ENCODE assay signal across 13 cellular contexts in the genomic region with DNA sequence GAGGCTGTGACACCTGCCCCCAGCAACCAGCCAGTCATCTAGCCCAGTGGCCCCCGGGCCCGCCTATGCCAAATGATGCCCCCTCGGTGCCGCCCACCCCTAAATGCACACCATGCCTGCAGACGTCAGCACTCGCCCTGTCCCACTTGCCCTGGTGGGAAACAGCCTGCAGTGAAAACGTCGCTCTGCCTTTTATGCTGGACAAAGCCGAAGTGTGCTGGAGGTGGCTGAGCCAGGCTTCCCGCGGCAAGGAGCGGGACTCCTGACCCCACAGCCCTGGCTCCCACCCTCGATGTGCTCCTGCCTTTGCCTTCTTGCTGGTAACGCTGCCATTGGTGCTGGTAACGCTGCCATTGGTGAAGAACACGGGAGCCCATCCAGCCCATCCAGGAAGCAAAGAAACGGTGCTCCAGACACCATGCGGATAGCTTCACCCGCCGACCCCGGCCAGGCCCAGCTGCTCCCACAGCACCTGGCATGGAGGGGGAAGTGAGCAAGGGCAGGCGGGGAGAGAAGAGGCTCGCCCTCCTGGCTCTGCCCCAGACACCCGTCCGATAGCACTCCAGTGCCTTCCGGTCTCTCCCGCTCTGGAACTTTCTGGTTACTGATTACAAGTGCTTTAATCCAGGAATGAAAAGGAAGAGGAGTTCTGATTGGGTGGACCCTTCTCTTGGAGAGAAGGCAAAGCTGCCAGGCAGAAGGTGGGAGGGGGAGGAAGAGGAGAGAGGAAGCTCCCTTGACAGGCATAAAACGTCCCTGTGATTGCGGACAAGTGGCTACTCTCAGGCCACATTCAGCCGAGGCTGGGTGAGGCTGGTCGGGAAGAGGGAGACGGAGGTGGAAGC. TPM values are rescaled to one million over a fixed set of nuclear protein-coding genes. Genes with fewer than 3 reads are reported as not detected.
DNase-seq lines count a peak whose midpoint lies in the region; ATAC-seq, FAIRE-seq and TF ChIP-seq lines count a peak whose summit lies in the region.
"Had no signal": no experiment of that assay in that cellular context is flagged by ENCODE, and none has a peak within 500 bp of the region (broad histone marks: within the 10 kb centered on the region; RNA-seq: fewer than 3 reads in every experiment).

No MANE protein-coding gene starts in this region.

- H3K9me3 ChIP-seq in endothelial cell of umbilical vein (replicated peaks; ENCODE audit: control insufficient read depth, insufficient read depth, low read length) = no peaks in the 10 kb centered on the region
- H3K9me3 ChIP-seq in mesenchymal stem cell (ENCODE audit: control insufficient read depth, low read length) = no peaks in the 10 kb centered on the region

- no peak overlapping the region for H3K4me3 ChIP-seq in endothelial cell of umbilical vein (replicated peaks in 1 of 3; ENCODE audit: insufficient read depth in 1 of 3, low read depth in 1 of 3, low read length in 3 of 3)
- H3K4me3 ChIP-seq in mesenchymal stem cell (ENCODE audit: insufficient read depth in 1 of 2, low read depth in 1 of 2, low read length in 2 of 2) = peak overlapping the region in 1 of 2 experiments; percentile 28

- H3K18ac ChIP-seq in mesenchymal stem cell (ENCODE audit: low read depth in 1 of 2, low read length in 2 of 2) = no peak overlapping the region

- CTCF ChIA-PET in endothelial cell of umbilical vein (lab: Charles Lee) = interaction anchor here (1.0 to 1.5 kb wide), 2 partner anchors 10 to 71 kb away, joined by 3 to 4 read pairs; no protein-coding TSS in a partner anchor
- CTCF ChIA-PET in GM10248 (lab: Yijun Ruan, JAX) = interaction anchor here (0.9 to 1.1 kb wide), 2 partner anchors 11 to 71 kb away, joined by 3 to 5 read pairs; no protein-coding TSS in a partner anchor

- intact Hi-C loops in endothelial cell of umbilical vein (cut with micrococcal nuclease) = loop anchor here (5.0 kb wide), 1 partner anchor 191 kb away; a partner anchor contains a TSS

- H2BK5ac ChIP-seq in mesenchymal stem cell (ENCODE audit: low read depth, low read length, poor library complexity, severe bottlenecking) = no peak overlapping the region

- H3K27me3 ChIP-seq in endothelial cell of umbilical vein (ENCODE audit: control insufficient read depth in 2 of 2, insufficient read depth in 2 of 2, low read length in 2 of 2) (peaks cover 0 to 2% of the 10 kb centered on the region in 2 experiments), mesenchymal stem cell (ENCODE audit: control insufficient read depth in 1 of 2, insufficient read depth in 1 of 2, low read length in 2 of 2) (peaks cover 14 to 32% of the 10 kb centered on the region in 2 experiments)

- peaks cover 0 to 4% (median 0%) of the 10 kb centered on the region in 3 donors for H3K36me3 Mint-ChIP-seq in immature natural killer cell
- no peaks in the 10 kb centered on the region for H3K36me3 Mint-ChIP-seq in activated naive CD8-positive, alpha-beta T cell treated with anti-CD3 and anti-CD28 coated beads, Interleukin-2, amount 50 U/mL, for 24 hours (ENCODE audit: low read depth)

- WGBS in mesenchymal stem cell = 91% methylated on average over 32 of the region's 32 CpGs

- no peaks in the 10 kb centered on the region for H3K9me3 Mint-ChIP-seq in immature natural killer cell
- peaks cover 4% of the 10 kb centered on the region for H3K9me3 Mint-ChIP-seq in activated naive CD8-positive, alpha-beta T cell treated with anti-CD3 and anti-CD28 coated beads, Interleukin-2, amount 50 U/mL, for 24 hours

- TF ChIP-seq CTCF in endothelial cell of umbilical vein (IDR thresholded peaks at IDR 0.05; ENCODE audit: extremely low read depth in 1 of 2, insufficient read depth in 1 of 2, low read depth in 1 of 2, low read length in 2 of 2) (no peak), GM10248 (IDR thresholded peaks at IDR 0.05; ENCODE audit: control extremely low read depth, extremely low read depth, low read depth, missing control alignments) (no peak)

- no peak overlapping the region for H3K23ac ChIP-seq in mesenchymal stem cell (ENCODE audit: low read length in 2 of 2)

- POLR2A ChIA-PET in endothelial cell of umbilical vein (lab: Charles Lee) = no interaction called here
- POLR2A ChIA-PET in GM10248 (lab: Yijun Ruan, JAX) = interaction anchor here (0.8 kb wide), 1 partner anchor 22 kb away, joined by 4 read pairs; no protein-coding TSS in a partner anchor

- no peak overlapping the region for H4K91ac ChIP-seq in mesenchymal stem cell (ENCODE audit: low read length)

- no peak overlapping the region for H2BK12ac ChIP-seq in mesenchymal stem cell (ENCODE audit: low read length in 2 of 2)

- H3K4me1 ChIP-seq in endothelial cell of umbilical vein (ENCODE audit: control insufficient read depth, extremely low read depth, insufficient read depth, low read length) (peaks cover 10% of the 10 kb centered on the region), mesenchymal stem cell (ENCODE audit: control insufficient read depth, insufficient read depth, low read depth, low read length) (peaks cover 32% of the 10 kb centered on the region)

- no peak overlapping the region for H2BK120ac ChIP-seq in mesenchymal stem cell (ENCODE audit: low read depth, low read length)

- H3K9ac ChIP-seq in endothelial cell of umbilical vein (replicated peaks; ENCODE audit: extremely low read depth, insufficient read depth, low read length) = no peak overlapping the region
- H3K9ac ChIP-seq in mesenchymal stem cell (ENCODE audit: low read length) = no peak overlapping the region

- H2AK5ac ChIP-seq in mesenchymal stem cell (ENCODE audit: low read length, severe bottlenecking) = peak overlapping the region; percentile 83

- no peak for FAIRE-seq in endothelial cell of umbilical vein (lab: Jason Lieb, UNC)
- FAIRE-seq: G401.6, islet of Langerhans had no signal

- no peak overlapping the region for H2BK15ac ChIP-seq in mesenchymal stem cell (ENCODE audit: low read depth, poor library complexity, severe bottlenecking)

- no peaks in the 10 kb centered on the region for H3K79me2 ChIP-seq in endothelial cell of umbilical vein (ENCODE audit: control insufficient read depth, insufficient read depth, low read length)

- peak; percentile 93 for DNase-seq in ACHN
- DNase-seq in NCI-H510A (lab: John Stamatoyannopoulos, UW) = peak; percentile 63
- DNase-seq in endothelial cell of umbilical vein (ENCODE audit: low read depth, low spot score) = peak; percentile 32
- no peak for DNase-seq in mesenchymal stem cell
- no peak for DNase-seq in activated gamma-delta T cell (lab: John Stamatoyannopoulos, UW)
- DNase-seq in immature natural killer cell = no peak
- DNase-seq in activated naive CD8-positive, alpha-beta T cell treated with anti-CD3 and anti-CD28 coated beads, Interleukin-2, amount 50 U/mL, for 24 hours = no peak
- no peak for DNase-seq in GM10248 (ENCODE audit: extremely low spot score)
- DNase-seq: activated T-cell treated with anti-CD3 and anti-CD28 coated beads, Interleukin-2, amount 50 U/mL, for 4 hours had no signal

- no peak overlapping the region for H3K4ac ChIP-seq in mesenchymal stem cell (ENCODE audit: low read depth in 1 of 2, low read length in 2 of 2)

- H3K27ac ChIP-seq in endothelial cell of umbilical vein (ENCODE audit: insufficient read depth, low read depth, low read length) (no peak overlapping the region), mesenchymal stem cell (ENCODE audit: low read length, poor library complexity, severe bottlenecking) (peak overlapping the region; percentile 49)

- no peak for TF ChIP-seq POLR2A in endothelial cell of umbilical vein (IDR thresholded peaks at IDR 0.05; ENCODE audit: low read depth, low read length)

- no peaks in the 10 kb centered on the region for H4K20me1 ChIP-seq in endothelial cell of umbilical vein (replicated peaks; ENCODE audit: control insufficient read depth, extremely low read depth, insufficient read depth, low read length)

- no peak overlapping the region for H3K4me2 ChIP-seq in endothelial cell of umbilical vein (ENCODE audit: insufficient read depth, low read length)
- peak overlapping the region; percentile 20 for H3K4me2 ChIP-seq in mesenchymal stem cell (ENCODE audit: low read length, poor library complexity, severe bottlenecking)

- H3K36me3 ChIP-seq in endothelial cell of umbilical vein (ENCODE audit: control insufficient read depth in 2 of 2, extremely low read depth in 1 of 2, insufficient read depth in 2 of 2, low read length in 2 of 2) = peaks cover 0 to 2% of the 10 kb centered on the region in 2 experiments
- H3K36me3 ChIP-seq in mesenchymal stem cell (ENCODE audit: control insufficient read depth in 1 of 2, insufficient read depth in 2 of 2, low read depth in 1 of 2, low read length in 2 of 2) = peaks cover 5 to 24% of the 10 kb centered on the region in 2 experiments

- peaks cover 21% of the 10 kb centered on the region for H3K79me1 ChIP-seq in mesenchymal stem cell (replicated peaks; ENCODE audit: low read length, poor library complexity, severe bottlenecking)

- dilution Hi-C loops in endothelial cell of umbilical vein (cut with MboI; ENCODE audit: extremely low pct_ligation_motif_present, low sequenced_read_pairs) = no loop called here

- in situ Hi-C loops in ACHN (cut with HindIII; ENCODE audit: low pct_ligation_motif_present, low pct_unique_long_range_greater_than_20kb, low sequenced_read_pairs) = no loop called here

- no peak overlapping the region for H4K8ac ChIP-seq in mesenchymal stem cell (ENCODE audit: low read length)

- BruUV-seq in endothelial cell of umbilical vein (replicated peaks; lab: Mats Ljungman, UMichigan) = no TSS peak

- no peak overlapping the region for H3K14ac ChIP-seq in mesenchymal stem cell (ENCODE audit: low read length in 2 of 2)

- H3K27me3 Mint-ChIP-seq in immature natural killer cell (ENCODE audit: low read depth in 3 of 3) = peaks cover 11 to 31% (median 13%) of the 10 kb centered on the region in 3 donors
- H3K27me3 Mint-ChIP-seq in activated naive CD8-positive, alpha-beta T cell treated with anti-CD3 and anti-CD28 coated beads, Interleukin-2, amount 50 U/mL, for 24 hours = peaks cover 40% of the 10 kb centered on the region

- H3K27ac Mint-ChIP-seq in immature natural killer cell = no peak overlapping the region
- H3K27ac Mint-ChIP-seq in activated naive CD8-positive, alpha-beta T cell treated with anti-CD3 and anti-CD28 coated beads, Interleukin-2, amount 50 U/mL, for 24 hours = no peak overlapping the region
- H3K27ac Mint-ChIP-seq: progenitor cell of endocrine pancreas had no signal

- no peak for ATAC-seq in activated naive CD8-positive, alpha-beta T cell treated with anti-CD3 and anti-CD28 coated beads, Interleukin-2, amount 50 U/mL, for 24 hours
- ATAC-seq: activated T-cell treated with anti-CD3 and anti-CD28 coated beads, Interleukin-2, amount 50 U/mL, for 4 hours; Panc1 had no signal

- H3K9me1 ChIP-seq in endothelial cell of umbilical vein (replicated peaks; ENCODE audit: control insufficient read depth, extremely low read depth, insufficient read depth, low read length) = no peaks in the 10 kb centered on the region

- peak overlapping the region in 1 of 5 donors; percentile 53 for H3K4me3 Mint-ChIP-seq in immature natural killer cell
- H3K4me3 Mint-ChIP-seq in activated naive CD8-positive, alpha-beta T cell treated with anti-CD3 and anti-CD28 coated beads, Interleukin-2, amount 50 U/mL, for 24 hours = no peak overlapping the region
- H3K4me3 Mint-ChIP-seq: activated T-cell treated with anti-CD3 and anti-CD28 coated beads, Interleukin-2, amount 50 U/mL, for 4 hours had no signal

- peaks cover 15 to 16% of the 10 kb centered on the region in 2 donors for H3K4me1 Mint-ChIP-seq in immature natural killer cell
- H3K4me1 Mint-ChIP-seq in activated naive CD8-positive, alpha-beta T cell treated with anti-CD3 and anti-CD28 coated beads, Interleukin-2, amount 50 U/mL, for 24 hours = peaks cover 14% of the 10 kb centered on the region

- no peak overlapping the region for H2AFZ ChIP-seq in endothelial cell of umbilical vein (ENCODE audit: low read depth, low read length)
- no peak overlapping the region for H2AFZ ChIP-seq in mesenchymal stem cell (ENCODE audit: low read depth, low read length)

RNA-seq across cellular contexts. Expression of a gene that starts 4.0 kb away (rescaled TPM):
- 18.6 and 21.4 TPM in 2 replicates for total RNA-seq in endothelial cell of umbilical vein
- 12.3 and 14.7 TPM in 2 replicates for polyA plus RNA-seq in endothelial cell of umbilical vein
- polyA plus RNA-seq in endothelial cell of umbilical vein (2011; cell fraction: cytosol; rRNA removed) = 7.7 and 7.9 TPM in 2 replicates
- polyA plus RNA-seq in endothelial cell of umbilical vein (2011; cell fraction: nucleus; rRNA removed) = 18.9 and 23.2 TPM in 2 replicates
- polyA plus RNA-seq in endothelial cell of umbilical vein (2012) = 10.9 and 15.7 TPM in 2 replicates
- 7.4 and 11.4 TPM in 2 replicates for polyA minus RNA-seq in endothelial cell of umbilical vein
- 27.1 TPM for polyA minus RNA-seq in endothelial cell of umbilical vein (2011; cell fraction: cytosol; rRNA and poly(A)+ RNA removed)
- 7.9 and 15.4 TPM in 2 replicates for polyA minus RNA-seq in endothelial cell of umbilical vein (2011; cell fraction: nucleus; rRNA and poly(A)+ RNA removed)
- polyA plus RNA-seq in mesenchymal stem cell (2013, experiment 1 of 2) = 20.5 TPM
- 20.4 TPM for polyA plus RNA-seq in mesenchymal stem cell (2013, experiment 2 of 2)
- polyA plus RNA-seq in immature natural killer cell = 1 to 10 TPM; 1.1 to 5.1 (median 4.7) TPM

RNA-seq across cellular contexts. Expression of a gene that starts 39.3 kb away (rescaled TPM):
- total RNA-seq in endothelial cell of umbilical vein = 42.5 and 42.6 TPM in 2 replicates
- polyA plus RNA-seq in endothelial cell of umbilical vein (48.5 and 59.9 TPM in 2 replicates), immature natural killer cell (10 to 100 TPM; 67.7 to 71.4 (median 70.2) TPM)
- polyA plus RNA-seq in endothelial cell of umbilical vein (2011; cell fraction: cytosol; rRNA removed) = 37.2 and 48.7 TPM in 2 replicates
- polyA plus RNA-seq in endothelial cell of umbilical vein (2011; cell fraction: nucleus; rRNA removed) = 23.2 and 28.2 TPM in 2 replicates
- 22.5 and 29.6 TPM in 2 replicates for polyA plus RNA-seq in endothelial cell of umbilical vein (2012)
- 16.2 and 19.0 TPM in 2 replicates for polyA minus RNA-seq in endothelial cell of umbilical vein
- polyA minus RNA-seq in endothelial cell of umbilical vein (2011; cell fraction: cytosol; rRNA and poly(A)+ RNA removed) = 9.1 TPM
- polyA minus RNA-seq in endothelial cell of umbilical vein (2011; cell fraction: nucleus; rRNA and poly(A)+ RNA removed) = 10.2 and 18.3 TPM in 2 replicates
- 12.7 TPM for polyA plus RNA-seq in mesenchymal stem cell (2013, experiment 1 of 2)
- 12.0 TPM for polyA plus RNA-seq in mesenchymal stem cell (2013, experiment 2 of 2)

Comparison
In these comparisons a context has a peak if more than half of its experiments do, and no peak if none do; other contexts are left out.
1. DNase-seq: peak in ACHN (single experiment), NCI-H510A (single experiment) and endothelial cell of umbilical vein (single experiment); none in mesenchymal stem cell (single experiment), activated gamma-delta T cell (single experiment), immature natural killer cell (0 of 3), activated naive CD8-positive, alpha-beta T cell treated with anti-CD3 and anti-CD28 coated beads, Interleukin-2, amount 50 U/mL, for 24 hours (single experiment) and GM10248 (single experiment).